Comparison of ENCODE assay signal across 13 cellular contexts in the genomic region with DNA sequence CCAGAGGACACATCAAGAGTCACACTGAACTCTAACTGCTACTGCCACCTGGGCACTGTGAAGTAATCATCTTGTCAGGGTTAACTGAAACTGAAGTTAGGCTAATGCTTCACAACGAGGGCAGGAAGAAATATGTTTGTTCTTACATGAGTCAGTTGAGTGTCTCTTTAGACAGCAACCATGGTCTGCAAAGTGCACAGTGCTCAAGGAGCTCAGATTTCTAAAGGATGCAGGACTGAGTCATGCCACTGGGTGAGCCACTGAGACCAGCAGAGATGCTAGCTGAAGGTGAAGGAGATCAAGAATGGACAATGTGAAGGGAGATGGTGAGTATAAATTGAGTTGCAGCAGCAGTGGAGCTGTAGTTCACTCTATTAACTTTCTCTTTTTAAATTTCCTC.
DNase-seq lines count a peak whose midpoint lies in the region; ATAC-seq and TF ChIP-seq lines count a peak whose summit lies in the region.
"Had no signal": no experiment of that assay in that cellular context is flagged by ENCODE, and none has a peak within 500 bp of the region (broad histone marks: within the 10 kb centered on the region; RNA-seq: fewer than 3 reads in every experiment).

No MANE protein-coding gene starts in this region.

- H3K36me3 ChIP-seq in OCI-LY1 (ENCODE audit: insufficient read depth, low read length): no peaks in the 10 kb centered on the region
- H3K36me3 ChIP-seq in CD8-positive, alpha-beta T cell (ENCODE audit: insufficient read depth, low read length): no peaks in the 10 kb centered on the region
- H3K36me3 ChIP-seq: uterus had no signal

- no peaks in the 10 kb centered on the region for H3F3A ChIP-seq in OCI-LY1 (ENCODE audit: insufficient read depth, low read length)

- no peaks in the 10 kb centered on the region for H4K20me1 ChIP-seq in OCI-LY1 (ENCODE audit: insufficient read depth, low read length)

- POLR2A ChIA-PET in CD8-positive, alpha-beta T cell (lab: Charles Lee): no interaction called here

- CTCF ChIA-PET in CD8-positive, alpha-beta T cell (lab: Charles Lee): no interaction called here

- H3K4me1 ChIP-seq in OCI-LY1 (ENCODE audit: insufficient read depth, low read length, severe bottlenecking): no peaks in the 10 kb centered on the region
- no peaks in the 10 kb centered on the region for H3K4me1 ChIP-seq in CD8-positive, alpha-beta T cell (ENCODE audit: insufficient read depth, low read length)
- H3K4me1 ChIP-seq: uterus had no signal

- TF ChIP-seq CTCF in OCI-LY1 (IDR thresholded peaks at IDR 0.05; ENCODE audit: low read length): peak; percentile 14; the same call in 1 of the 2 replicates
- TF ChIP-seq CTCF in epithelial cell of esophagus (IDR thresholded peaks at IDR 0.05; ENCODE audit: insufficient read depth, low read depth, low read length, missing control alignments): peak; percentile 50
- TF ChIP-seq CTCF in CD8-positive, alpha-beta T cell (IDR thresholded peaks at IDR 0.05): no peak

- H3K9me2 ChIP-seq in OCI-LY1 (ENCODE audit: low read depth, low read length): no peaks in the 10 kb centered on the region

- no peaks in the 10 kb centered on the region for H3K9me3 Mint-ChIP-seq in stimulated activated naive CD8-positive, alpha-beta T cell treated with anti-CD3 and anti-CD28 coated beads, Interleukin-15, amount 100 ng/mL, for 72 hours
- H3K9me3 Mint-ChIP-seq in CD8-positive, alpha-beta T cell: no peaks in the 10 kb centered on the region
- peaks cover 3% of the 10 kb centered on the region for H3K9me3 Mint-ChIP-seq in activated T-cell treated with anti-CD3 and anti-CD28 coated beads, Interleukin-2, amount 50 U/mL, for 4 hours

- no peak for DNase-seq in stimulated activated naive CD8-positive, alpha-beta T cell treated with anti-CD3 and anti-CD28 coated beads, Interleukin-15, amount 100 ng/mL, for 72 hours
- DNase-seq in stimulated activated naive CD8-positive, alpha-beta T cell treated with anti-CD3 and anti-CD28 coated beads, Interleukin-15, Interleukin-2, amounts not matched to agents 100 U/mL and 50 U/mL, for 24 hours: no peak
- DNase-seq in epithelial cell of esophagus (ENCODE audit: low read depth): peak; percentile 89
- no peak for DNase-seq in activated effector memory CD4-positive, alpha-beta T cell treated with anti-CD3 and anti-CD28 coated beads, Interleukin-2, amount 50 U/mL, for 16 hours
- DNase-seq in CD8-positive, alpha-beta T cell: no peak
- DNase-seq in GDM1 (lab: John Stamatoyannopoulos, UW): no peak
- no peak for DNase-seq in activated T-cell treated with anti-CD3 and anti-CD28 coated beads, Interleukin-2, amount 50 U/mL, for 4 hours
- DNase-seq: activated CD4-positive, alpha-beta memory T cell treated with anti-CD3 and anti-CD28 coated beads for 36 hours; NCI-H2227 treated with DMSO at 0.1 percent for 48 hours; posterior cingulate gyrus; T-helper 2 cell; uterus had no signal

- no peaks in the 10 kb centered on the region for H3K27me3 ChIP-seq in OCI-LY1 (ENCODE audit: insufficient read depth, low read length)
- H3K27me3 ChIP-seq in CD8-positive, alpha-beta T cell (ENCODE audit: insufficient read depth, low read length): no peaks in the 10 kb centered on the region
- H3K27me3 ChIP-seq: uterus had no signal

- H2AFZ ChIP-seq in OCI-LY1 (ENCODE audit: low read length): no peak overlapping the region

- no peak overlapping the region for H3K4me2 ChIP-seq in OCI-LY1 (ENCODE audit: low read length)

- intact Hi-C loops in CD8-positive, alpha-beta T cell (cut with DNase I, micrococcal nuclease): no loop called here

- H3K36me3 Mint-ChIP-seq in CD8-positive, alpha-beta T cell: no peaks in the 10 kb centered on the region
- no peaks in the 10 kb centered on the region for H3K36me3 Mint-ChIP-seq in activated T-cell treated with anti-CD3 and anti-CD28 coated beads, Interleukin-2, amount 50 U/mL, for 4 hours (ENCODE audit: insufficient read depth)
- H3K36me3 Mint-ChIP-seq: activated CD4-positive, alpha-beta memory T cell treated with anti-CD3 and anti-CD28 coated beads for 36 hours had no signal

- no peaks in the 10 kb centered on the region for H3K79me2 ChIP-seq in OCI-LY1 (ENCODE audit: insufficient read depth, low read length)

- H3K4me3 Mint-ChIP-seq in stimulated activated naive CD8-positive, alpha-beta T cell treated with anti-CD3 and anti-CD28 coated beads, Interleukin-15, amount 100 ng/mL, for 72 hours: no peak overlapping the region
- H3K4me3 Mint-ChIP-seq in CD8-positive, alpha-beta T cell: no peak overlapping the region
- H3K4me3 Mint-ChIP-seq in activated T-cell treated with anti-CD3 and anti-CD28 coated beads, Interleukin-2, amount 50 U/mL, for 4 hours: no peak overlapping the region
- H3K4me3 Mint-ChIP-seq: activated CD4-positive, alpha-beta memory T cell treated with anti-CD3 and anti-CD28 coated beads for 36 hours had no signal

- H3K27me3 Mint-ChIP-seq in stimulated activated naive CD8-positive, alpha-beta T cell treated with anti-CD3 and anti-CD28 coated beads, Interleukin-15, amount 100 ng/mL, for 72 hours: peaks cover 12% of the 10 kb centered on the region
- H3K27me3 Mint-ChIP-seq in CD8-positive, alpha-beta T cell (ENCODE audit: low read depth): no peaks in the 10 kb centered on the region
- H3K27me3 Mint-ChIP-seq in activated T-cell treated with anti-CD3 and anti-CD28 coated beads, Interleukin-2, amount 50 U/mL, for 4 hours (ENCODE audit: low read depth): no peaks in the 10 kb centered on the region
- H3K27me3 Mint-ChIP-seq: activated CD4-positive, alpha-beta memory T cell treated with anti-CD3 and anti-CD28 coated beads for 36 hours had no signal

- ATAC-seq in stimulated activated naive CD8-positive, alpha-beta T cell treated with anti-CD3 and anti-CD28 coated beads, Interleukin-15, amount 100 ng/mL, for 72 hours: peak; percentile 39
- ATAC-seq in stimulated activated naive CD8-positive, alpha-beta T cell treated with anti-CD3 and anti-CD28 coated beads, Interleukin-15, Interleukin-2, amounts not matched to agents 100 U/mL and 50 U/mL, for 24 hours: no peak
- no peak for ATAC-seq in CD8-positive, alpha-beta T cell
- no peak for ATAC-seq in activated T-cell treated with anti-CD3 and anti-CD28 coated beads, Interleukin-2, amount 50 U/mL, for 4 hours

- H3K4me3 ChIP-seq in OCI-LY1 (ENCODE audit: low read depth, low read length, poor library complexity, severe bottlenecking): no peak overlapping the region
- no peak overlapping the region for H3K4me3 ChIP-seq in epithelial cell of esophagus (ENCODE audit: low read length)
- H3K4me3 ChIP-seq in CD8-positive, alpha-beta T cell (ENCODE audit: low read depth, low read length): no peak overlapping the region
- H3K4me3 ChIP-seq: uterus had no signal

- H3K9me3 ChIP-seq in OCI-LY1 (ENCODE audit: low read length): no peaks in the 10 kb centered on the region
- H3K9me3 ChIP-seq in CD8-positive, alpha-beta T cell (ENCODE audit: low read length): no peaks in the 10 kb centered on the region
- H3K9me3 ChIP-seq: uterus had no signal

- H3K27ac Mint-ChIP-seq in stimulated activated naive CD8-positive, alpha-beta T cell treated with anti-CD3 and anti-CD28 coated beads, Interleukin-15, amount 100 ng/mL, for 72 hours: no peak overlapping the region
- no peak overlapping the region for H3K27ac Mint-ChIP-seq in CD8-positive, alpha-beta T cell
- H3K27ac Mint-ChIP-seq: activated CD4-positive, alpha-beta memory T cell treated with anti-CD3 and anti-CD28 coated beads for 36 hours had no signal

- H3K9ac ChIP-seq in OCI-LY1 (ENCODE audit: low read length): no peak overlapping the region

- no peaks in the 10 kb centered on the region for H3K4me1 Mint-ChIP-seq in stimulated activated naive CD8-positive, alpha-beta T cell treated with anti-CD3 and anti-CD28 coated beads, Interleukin-15, amount 100 ng/mL, for 72 hours
- H3K4me1 Mint-ChIP-seq in CD8-positive, alpha-beta T cell (ENCODE audit: low read depth): no peaks in the 10 kb centered on the region
- no peaks in the 10 kb centered on the region for H3K4me1 Mint-ChIP-seq in activated T-cell treated with anti-CD3 and anti-CD28 coated beads, Interleukin-2, amount 50 U/mL, for 4 hours (ENCODE audit: low read depth)

- no peak overlapping the region for H3K27ac ChIP-seq in OCI-LY1 (ENCODE audit: low read depth, low read length, poor library complexity, severe bottlenecking)
- no peak overlapping the region for H3K27ac ChIP-seq in CD8-positive, alpha-beta T cell (ENCODE audit: low read depth, low read length)
- H3K27ac ChIP-seq: uterus had no signal
